Comparison of ENCODE assay signal across 28 cellular contexts in the genomic region with DNA sequence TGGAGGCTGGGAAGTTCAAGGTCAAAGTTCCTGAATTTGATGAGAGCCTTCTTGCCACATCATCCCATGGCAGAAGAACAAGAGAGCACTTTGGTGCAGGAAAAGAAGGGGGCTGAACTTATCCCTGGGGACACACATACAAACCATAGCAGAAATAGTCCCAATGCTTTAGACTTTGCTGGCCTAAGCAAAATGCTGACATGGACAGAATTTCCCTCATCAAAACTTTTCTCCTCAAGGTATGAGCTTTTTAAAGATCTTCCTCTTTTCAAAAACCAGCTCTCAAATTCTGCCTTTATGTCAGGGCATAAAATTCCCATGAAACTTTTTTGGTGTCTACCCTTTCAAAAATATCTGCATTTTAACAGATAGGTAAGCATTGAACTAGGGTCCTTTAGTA.
"Had no signal": no experiment of that assay in that cellular context is flagged by ENCODE, and none has a peak within 500 bp of the region (broad histone marks: within the 10 kb centered on the region; RNA-seq: fewer than 3 reads in every experiment).

No MANE protein-coding gene starts in this region.

- H3K4me3 ChIP-seq: colonic mucosa, coronary artery, dorsolateral prefrontal cortex, esophagus muscularis mucosa, esophagus squamous epithelium, gastrocnemius medialis, gastroesophageal sphincter, heart left ventricle, heart right ventricle had no signal

- H3K27ac ChIP-seq: colonic mucosa, coronary artery, dorsolateral prefrontal cortex, epithelial cell of prostate, esophagus muscularis mucosa, esophagus squamous epithelium, foreskin keratinocyte, gastrocnemius medialis, gastroesophageal sphincter, heart left ventricle, heart right ventricle had no signal

- H3K9me3 ChIP-seq: colonic mucosa, esophagus muscularis mucosa, esophagus squamous epithelium, gastrocnemius medialis, gastroesophageal sphincter had no signal

- H3K4me1 ChIP-seq: colonic mucosa, esophagus muscularis mucosa, esophagus squamous epithelium, foreskin keratinocyte, gastrocnemius medialis, gastroesophageal sphincter, heart left ventricle, heart right ventricle had no signal

- DNase-seq: colonic mucosa; cortex of kidney; dermis blood vessel endothelial cell; dorsolateral prefrontal cortex; effector CD4-positive, alpha-beta T cell; effector CD8-positive, alpha-beta T cell; effector memory CD4-positive, alpha-beta T cell; effector memory CD8-positive, alpha-beta T cell; endodermal cell; erythroblast; esophagus squamous epithelium; foreskin fibroblast; foreskin keratinocyte; foreskin melanocyte; gastrocnemius medialis; glutamatergic neuron; head of caudate nucleus; heart left ventricle; heart right ventricle had no signal

- H3K27me3 ChIP-seq: colonic mucosa, dorsolateral prefrontal cortex, esophagus muscularis mucosa, esophagus squamous epithelium, foreskin keratinocyte, gastrocnemius medialis, gastroesophageal sphincter, heart left ventricle, heart right ventricle had no signal

- ATAC-seq: effector memory CD8-positive, alpha-beta T cell; esophagus mucosa; foreskin keratinocyte; gastrocnemius medialis; gastroesophageal sphincter; heart left ventricle; heart right ventricle had no signal

- FAIRE-seq: colon, endometrium, endothelial cell of umbilical vein, frontal cortex had no signal

- H3K36me3 ChIP-seq: colonic mucosa, esophagus muscularis mucosa, esophagus squamous epithelium, gastrocnemius medialis, gastroesophageal sphincter, heart left ventricle, heart right ventricle had no signal
